8 cellular contexts compared by ENCODE assay signal in the genomic region with DNA sequence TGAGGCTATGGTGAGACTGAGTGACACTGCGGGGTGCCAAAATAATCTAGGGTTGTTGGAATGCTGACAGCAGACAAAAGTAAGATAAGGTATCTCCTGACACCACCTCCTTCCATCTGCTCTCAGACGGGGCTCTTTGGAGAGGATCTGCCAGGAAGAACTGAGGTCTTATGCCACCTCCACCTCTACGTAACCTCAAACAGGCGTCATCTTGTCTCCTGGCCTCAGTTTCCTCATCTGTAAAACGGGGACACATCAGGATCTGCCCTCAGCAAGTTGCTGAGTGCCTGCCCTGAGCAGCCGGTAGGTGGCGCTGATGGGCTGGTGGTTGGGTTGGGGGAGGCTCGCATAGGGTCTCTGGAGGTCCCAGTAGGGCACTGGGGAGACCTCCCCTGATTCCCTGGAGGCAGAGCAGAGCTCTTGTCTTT. TPM values are rescaled to one million over a fixed set of nuclear protein-coding genes. Genes with fewer than 3 reads are reported as not detected.
A peak's percentile ranks its signal among the peaks of the same experiment; 100 is the strongest.
DNase-seq lines count a peak whose midpoint lies in the region; ATAC-seq and TF ChIP-seq lines count a peak whose summit lies in the region.

No MANE protein-coding gene starts in this region.

- peak; percentile 86 for TF ChIP-seq CTCF in WI38 (IDR thresholded peaks at IDR 0.05; ENCODE audit: low read depth, low read length)
- TF ChIP-seq CTCF in choroid plexus epithelial cell (conservative IDR thresholded peaks at IDR 0.05; ENCODE audit: low read depth, low read length) = peak; percentile 95
- TF ChIP-seq CTCF in neutrophil (IDR thresholded peaks at IDR 0.05) = peak; percentile 83

- H3K27ac ChIP-seq in GM23248 (no peak overlapping the region), neutrophil (no peak overlapping the region)

- DNase-seq in GM23248 (peak; percentile 33), choroid plexus epithelial cell (ENCODE audit: low read depth) (peak; percentile 39), GM19238 (ENCODE audit: insufficient read length, low spot score) (no peak), NCI-H2171 (lab: John Stamatoyannopoulos, UW) (no peak)

- H3K4me1 ChIP-seq in GM23248 (ENCODE audit: insufficient read depth) = peaks cover 11% of the 10 kb centered on the region
- H3K4me1 ChIP-seq in neutrophil (ENCODE audit: control insufficient read depth in 1 of 2, insufficient read depth in 1 of 2, low read depth in 1 of 2, low read length in 1 of 2) = peaks cover 15 to 26% of the 10 kb centered on the region in 2 experiments

- H3K79me2 ChIP-seq in GM23248 (ENCODE audit: insufficient read depth) = no peaks in the 10 kb centered on the region

- no peaks in the 10 kb centered on the region for H3K36me3 ChIP-seq in GM23248 (ENCODE audit: low read depth)
- H3K36me3 ChIP-seq in neutrophil = no peaks in the 10 kb centered on the region

- H4K20me1 ChIP-seq in GM23248 (ENCODE audit: insufficient read depth) = no peaks in the 10 kb centered on the region

- no peak overlapping the region for H3K9ac ChIP-seq in GM23248

- peaks cover 13% of the 10 kb centered on the region for H3F3A ChIP-seq in GM23248 (ENCODE audit: insufficient read depth)

- H3K4me3 ChIP-seq in GM23248 (no peak overlapping the region), WI38 (ENCODE audit: low read depth, low read length) (no peak overlapping the region), choroid plexus epithelial cell (ENCODE audit: low read depth, low read length) (no peak overlapping the region), neutrophil (ENCODE audit: low read depth in 1 of 2, low read length in 1 of 2) (no peak overlapping the region)

- in situ Hi-C loops in GM23248 (cut with MboI) = loop anchor here (10.0 kb wide), 1 partner anchor 343 kb away; no protein-coding TSS in a partner anchor

- WGBS in GM23248 (ENCODE audit: low coverage in 1 of 2, low lambda C conversion rate in 2 of 2, missing lambda C conversion rate in 2 of 2), 2 experiments = 13 to 15% methylated on average over 8 of the region's 8 CpGs

- H3K9me3 ChIP-seq in GM23248 (ENCODE audit: low read depth) (no peaks in the 10 kb centered on the region), neutrophil (no peaks in the 10 kb centered on the region)

- no peaks in the 10 kb centered on the region for H3K9me2 ChIP-seq in GM23248 (ENCODE audit: insufficient read depth)

- no peak overlapping the region for H2AFZ ChIP-seq in GM23248

- ATAC-seq in GM19467 (IDR thresholded peaks at IDR 0.05; ENCODE audit: unreplicated experiment) (no peak), GM18907 (IDR thresholded peaks at IDR 0.05; ENCODE audit: unreplicated experiment) (no peak)

- H3K4me2 ChIP-seq in GM23248 (ENCODE audit: unreplicated experiment) = no peak overlapping the region

- H3K27me3 ChIP-seq in GM23248 (replicated peaks; ENCODE audit: insufficient read depth) = no peaks in the 10 kb centered on the region
- no peaks in the 10 kb centered on the region for H3K27me3 ChIP-seq in neutrophil

RNA-seq across cellular contexts. Expression of a gene that starts 1.7 kb away (rescaled TPM):
- total RNA-seq in GM23248 (2014; rRNA removed; shearing (Covaris generic)) = 0.63 and 0.86 TPM in 2 replicates
- 7.2 and 8.7 TPM in 2 replicates for polyA plus RNA-seq in GM23248 (2016; fragmentation: Nextera tagmentation; extraction: Ambion mirVana)

Comparison
In these comparisons a context has a peak if more than half of its experiments do, and no peak if none do; other contexts are left out.
1. DNase-seq: peak in GM23248 (single experiment) and choroid plexus epithelial cell (single experiment); none in GM19238 (single experiment) and NCI-H2171 (single experiment).
2. Peak in every context shown above with its lines, with median percentiles within 50 percentile points of each other: CTCF ChIP-seq.